1 cellular context compared by ENCODE assay signal in the genomic region with DNA sequence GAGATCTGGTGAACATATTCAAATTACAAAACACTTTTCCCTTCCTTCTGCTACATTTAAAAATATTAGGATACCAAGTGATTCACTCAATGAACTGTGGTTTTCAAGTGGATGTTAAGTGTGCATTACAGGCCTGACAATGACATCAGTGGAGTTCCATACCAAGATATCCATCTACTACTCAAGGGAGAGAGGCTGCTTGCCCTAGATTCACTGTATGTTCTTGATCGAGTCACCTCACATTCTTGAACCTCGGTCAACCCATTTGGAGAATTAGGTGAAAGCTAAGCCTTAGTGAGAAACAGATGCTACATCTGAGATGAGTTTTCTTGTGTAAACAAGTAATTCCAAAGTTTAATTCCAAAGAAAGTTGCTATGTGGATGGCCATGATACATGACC.
TF ChIP-seq lines count a peak whose summit lies in the region.

No MANE protein-coding gene starts in this region.

TF ChIP-seq in H1, 55 proteins besides CTCF, POLR2A, EP300 and RAD21 (continued from another document):
- no peak for TF ChIP-seq FOSL1 (IDR thresholded peaks at IDR 0.05; ENCODE audit: insufficient read depth, low read depth, low read length)
